10 cellular contexts compared by ENCODE assay signal in genomic region chr21:33540711-33541104, GRCh38. TPM values are rescaled to one million over a fixed set of nuclear protein-coding genes. Genes with fewer than 3 reads are reported as not detected.
DNase-seq lines count a peak whose midpoint lies in the region; ATAC-seq and TF ChIP-seq lines count a peak whose summit lies in the region.
"Had no signal": no experiment of that assay in that cellular context is flagged by ENCODE, and none has a peak within 500 bp of the region (broad histone marks: within the 10 kb centered on the region; RNA-seq: fewer than 3 reads in every experiment).

No MANE protein-coding gene starts in this region.

- H3K27ac Mint-ChIP-seq in activated CD4-positive, alpha-beta T cell treated with anti-CD3 and anti-CD28 coated beads, Interleukin-2, amount 10 ng/mL, durations not matched to agents 7 days and 5 days, result peak overlapping the region; percentile 88
- H3K27ac Mint-ChIP-seq in activated CD4-positive, alpha-beta memory T cell treated with anti-CD3 and anti-CD28 coated beads for 36 hours, result peak overlapping the region; percentile 100
- no peak overlapping the region for H3K27ac Mint-ChIP-seq in glutamatergic neuron (ENCODE audit: unreplicated experiment)
- peak overlapping the region; percentile 3 to 100 for H3K27ac Mint-ChIP-seq in stimulated activated naive CD8-positive, alpha-beta T cell treated with anti-CD3 and anti-CD28 coated beads, Interleukin-15, amount 100 ng/mL, for 72 hours

- intact Hi-C loops in activated CD4-positive, alpha-beta memory T cell treated with anti-CD3 and anti-CD28 coated beads for 36 hours (cut with micrococcal nuclease), result loop anchor here (5.0 to 10.0 kb wide), 4 partner anchors 67 to 1074 kb away; partner anchors contain the start of genes ATP5PO, IL10RB and RCAN1

- peaks cover 35% of the 10 kb centered on the region for H3K4me1 Mint-ChIP-seq in activated CD4-positive, alpha-beta T cell treated with anti-CD3 and anti-CD28 coated beads, Interleukin-2, amount 10 ng/mL, durations not matched to agents 7 days and 5 days
- H3K4me1 Mint-ChIP-seq in activated CD4-positive, alpha-beta memory T cell treated with anti-CD3 and anti-CD28 coated beads for 36 hours (ENCODE audit: low read depth), result peaks cover 19% of the 10 kb centered on the region
- peaks cover 10% of the 10 kb centered on the region for H3K4me1 Mint-ChIP-seq in glutamatergic neuron (ENCODE audit: low read depth, unreplicated experiment)
- peaks cover 30% of the 10 kb centered on the region for H3K4me1 Mint-ChIP-seq in stimulated activated naive CD8-positive, alpha-beta T cell treated with anti-CD3 and anti-CD28 coated beads, Interleukin-15, amount 100 ng/mL, for 72 hours

- POLR2A ChIA-PET in activated CD4-positive, alpha-beta T cell treated with anti-CD3 and anti-CD28 coated beads, Interleukin-2, amount 10 ng/mL, durations not matched to agents 7 days and 5 days (lab: Charles Lee), result no interaction called here
- POLR2A ChIA-PET in activated CD4-positive, alpha-beta memory T cell treated with anti-CD3 and anti-CD28 coated beads for 36 hours (lab: Charles Lee), result interaction anchor here (1.5 to 2.0 kb wide), 2 partner anchors 23 to 49 kb away, joined by 3 to 7 read pairs; partner anchors contain the start of gene DNAJC28

- no peak for TF ChIP-seq CTCF in glutamatergic neuron (IDR thresholded peaks at IDR 0.05; ENCODE audit: partially characterized antibody, unreplicated experiment)

- CTCF ChIA-PET in activated CD4-positive, alpha-beta T cell treated with anti-CD3 and anti-CD28 coated beads, Interleukin-2, amount 10 ng/mL, durations not matched to agents 7 days and 5 days (lab: Charles Lee), result interaction anchor here (0.6 to 1.4 kb wide), 6 partner anchors 15 to 311 kb away, joined by 3 to 5 read pairs (median 4); no protein-coding TSS in a partner anchor
- CTCF ChIA-PET in activated CD4-positive, alpha-beta memory T cell treated with anti-CD3 and anti-CD28 coated beads for 36 hours (lab: Charles Lee), result interaction anchor here (1.1 to 3.1 kb wide), 3 partner anchors 48 to 65 kb away, joined by 3 to 15 read pairs (median 3); partner anchors contain the start of genes DONSON and TMEM50B

- H3K9me3 Mint-ChIP-seq in activated CD4-positive, alpha-beta T cell treated with anti-CD3 and anti-CD28 coated beads, Interleukin-2, amount 10 ng/mL, durations not matched to agents 7 days and 5 days, result no peaks in the 10 kb centered on the region
- no peaks in the 10 kb centered on the region for H3K9me3 Mint-ChIP-seq in activated CD4-positive, alpha-beta memory T cell treated with anti-CD3 and anti-CD28 coated beads for 36 hours
- peaks cover 15% of the 10 kb centered on the region for H3K9me3 Mint-ChIP-seq in glutamatergic neuron (ENCODE audit: unreplicated experiment)
- H3K9me3 Mint-ChIP-seq in stimulated activated naive CD8-positive, alpha-beta T cell treated with anti-CD3 and anti-CD28 coated beads, Interleukin-15, amount 100 ng/mL, for 72 hours, result peaks cover 0 to 5% of the 10 kb centered on the region in 2 donors

- H3K27me3 Mint-ChIP-seq in activated CD4-positive, alpha-beta T cell treated with anti-CD3 and anti-CD28 coated beads, Interleukin-2, amount 10 ng/mL, durations not matched to agents 7 days and 5 days, result no peaks in the 10 kb centered on the region
- no peaks in the 10 kb centered on the region for H3K27me3 Mint-ChIP-seq in activated CD4-positive, alpha-beta memory T cell treated with anti-CD3 and anti-CD28 coated beads for 36 hours
- H3K27me3 Mint-ChIP-seq in glutamatergic neuron (ENCODE audit: unreplicated experiment), result peaks cover 13% of the 10 kb centered on the region
- H3K27me3 Mint-ChIP-seq in stimulated activated naive CD8-positive, alpha-beta T cell treated with anti-CD3 and anti-CD28 coated beads, Interleukin-15, amount 100 ng/mL, for 72 hours, result no peaks in the 10 kb centered on the region

- peak overlapping the region; percentile 90 for H3K4me3 Mint-ChIP-seq in activated CD4-positive, alpha-beta T cell treated with anti-CD3 and anti-CD28 coated beads, Interleukin-2, amount 10 ng/mL, durations not matched to agents 7 days and 5 days
- H3K4me3 Mint-ChIP-seq in activated CD4-positive, alpha-beta memory T cell treated with anti-CD3 and anti-CD28 coated beads for 36 hours, result peak overlapping the region; percentile 96
- H3K4me3 Mint-ChIP-seq in glutamatergic neuron (ENCODE audit: unreplicated experiment), result peak overlapping the region; percentile 74
- H3K4me3 Mint-ChIP-seq in stimulated activated naive CD8-positive, alpha-beta T cell treated with anti-CD3 and anti-CD28 coated beads, Interleukin-15, amount 100 ng/mL, for 72 hours, result peak overlapping the region; percentile 95 to 96

- peaks cover 40% of the 10 kb centered on the region for H3K36me3 Mint-ChIP-seq in activated CD4-positive, alpha-beta T cell treated with anti-CD3 and anti-CD28 coated beads, Interleukin-2, amount 10 ng/mL, durations not matched to agents 7 days and 5 days (ENCODE audit: low read depth)
- peaks cover 53% of the 10 kb centered on the region for H3K36me3 Mint-ChIP-seq in activated CD4-positive, alpha-beta memory T cell treated with anti-CD3 and anti-CD28 coated beads for 36 hours
- H3K36me3 Mint-ChIP-seq in glutamatergic neuron (ENCODE audit: unreplicated experiment), result peaks cover 6% of the 10 kb centered on the region

- no peak for DNase-seq in activated CD4-positive, alpha-beta T cell treated with anti-CD3 and anti-CD28 coated beads, Interleukin-2, amount 10 ng/mL, durations not matched to agents 7 days and 5 days
- no peak for DNase-seq in activated CD4-positive, alpha-beta T cell treated with anti-CD3 and anti-CD28 coated beads, Interleukin-2, amount 50 U/mL, for 4 hours
- no peak for DNase-seq in activated CD4-positive, alpha-beta memory T cell treated with anti-CD3 and anti-CD28 coated beads for 36 hours
- no peak for DNase-seq in glutamatergic neuron
- no peak for DNase-seq in stimulated activated naive CD8-positive, alpha-beta T cell treated with anti-CD3 and anti-CD28 coated beads, Interleukin-15, amount 100 ng/mL, for 72 hours
- DNase-seq: aorta, substantia nigra had no signal

- ATAC-seq in stimulated activated naive CD8-positive, alpha-beta T cell treated with anti-CD3 and anti-CD28 coated beads, Interleukin-15, amount 100 ng/mL, for 72 hours, result no peak
- ATAC-seq in GM19324 (IDR thresholded peaks at IDR 0.05; ENCODE audit: low FRiP score, unreplicated experiment) (no peak), HG02885 (IDR thresholded peaks at IDR 0.05; ENCODE audit: poor library complexity, unreplicated experiment) (no peak), GM19035 (IDR thresholded peaks at IDR 0.05; ENCODE audit: unreplicated experiment) (no peak)

RNA-seq across cellular contexts. Expression of gene GART, which starts 1.2 kb away (rescaled TPM):
- total RNA-seq in activated CD4-positive, alpha-beta T cell treated with anti-CD3 and anti-CD28 coated beads, Interleukin-2, amount 10 ng/mL, durations not matched to agents 7 days and 5 days, result 100 to 1,000 TPM; 123 to 124 TPM
- 100 to 1,000 TPM; 210 to 214 TPM for total RNA-seq in activated CD4-positive, alpha-beta memory T cell treated with anti-CD3 and anti-CD28 coated beads for 36 hours
- total RNA-seq in glutamatergic neuron (ENCODE audit: unreplicated experiment), result 70.3 TPM

RNA-seq across cellular contexts. Expression of gene SON, which starts 2.1 kb away (rescaled TPM):
- 100 to 1,000 TPM; 310 to 322 TPM for total RNA-seq in activated CD4-positive, alpha-beta T cell treated with anti-CD3 and anti-CD28 coated beads, Interleukin-2, amount 10 ng/mL, durations not matched to agents 7 days and 5 days
- 100 to 1,000 TPM; 270 to 279 TPM for total RNA-seq in activated CD4-positive, alpha-beta memory T cell treated with anti-CD3 and anti-CD28 coated beads for 36 hours
- total RNA-seq in glutamatergic neuron (ENCODE audit: unreplicated experiment), result 289 TPM

RNA-seq across cellular contexts. Expression of gene DONSON, which starts 47.8 kb away (rescaled TPM):
- total RNA-seq in activated CD4-positive, alpha-beta T cell treated with anti-CD3 and anti-CD28 coated beads, Interleukin-2, amount 10 ng/mL, durations not matched to agents 7 days and 5 days, result 10 to 100 TPM; 39.6 to 41.5 TPM
- total RNA-seq in activated CD4-positive, alpha-beta memory T cell treated with anti-CD3 and anti-CD28 coated beads for 36 hours, result 10 to 100 TPM; 38.2 to 39.0 TPM
- 8.5 TPM for total RNA-seq in glutamatergic neuron (ENCODE audit: unreplicated experiment)

RNA-seq across cellular contexts. Expression of gene DNAJC28, which starts 49.2 kb away (rescaled TPM):
- under 1 TPM; 0.40 to 0.58 TPM for total RNA-seq in activated CD4-positive, alpha-beta T cell treated with anti-CD3 and anti-CD28 coated beads, Interleukin-2, amount 10 ng/mL, durations not matched to agents 7 days and 5 days
- under 1 TPM; 0.67 to 0.75 TPM for total RNA-seq in activated CD4-positive, alpha-beta memory T cell treated with anti-CD3 and anti-CD28 coated beads for 36 hours
- 5.3 TPM for total RNA-seq in glutamatergic neuron (ENCODE audit: unreplicated experiment)
